In genomic region chr22:39479254-39479653, GRCh38 we compare ENCODE assay signal across 17 cellular contexts. TPM values are rescaled to one million over a fixed set of nuclear protein-coding genes. Genes with fewer than 3 reads are reported as not detected.
DNase-seq lines count a peak whose midpoint lies in the region; ATAC-seq, FAIRE-seq and TF ChIP-seq lines count a peak whose summit lies in the region.
"Had no signal": no experiment of that assay in that cellular context is flagged by ENCODE, and none has a peak within 500 bp of the region (broad histone marks: within the 10 kb centered on the region; RNA-seq: fewer than 3 reads in every experiment).

No MANE protein-coding gene starts in this region.

- no peak overlapping the region for H3K4me2 ChIP-seq in HCT116 (ENCODE audit: low read length)
- no peak overlapping the region for H3K4me2 ChIP-seq in K562 (ENCODE audit: insufficient read depth, low read length)

- H3K4me1 Mint-ChIP-seq in memory B cell, result peaks cover 10% of the 10 kb centered on the region
- H3K4me1 Mint-ChIP-seq: CD4-positive, alpha-beta memory T cell had no signal

- no peak for FAIRE-seq in K562 (lab: Jason Lieb, UNC)
- FAIRE-seq: GM12892, H1 had no signal

- H3K27me3 Mint-ChIP-seq in memory B cell, result no peaks in the 10 kb centered on the region

- POLR2A ChIA-PET in HCT116 (lab: Charles Lee) (interaction anchor here (0.7 kb wide), 1 partner anchor 47 kb away, joined by 4 read pairs; no protein-coding TSS in a partner anchor), K562 (lab: Yijun Ruan, JAX) (interaction anchor here (0.9 to 1.1 kb wide), 2 partner anchors 8 to 160 kb away, joined by 3 to 4 read pairs; partner anchors contain the start of gene RPL3)

- H3K36me3 ChIP-seq in HCT116 (ENCODE audit: control insufficient read depth in 1 of 2, insufficient read depth in 2 of 2, low read length in 2 of 2) (no peaks in the 10 kb centered on the region), K562 (ENCODE audit: control insufficient read depth, insufficient read depth, low read length) (peaks cover 9% of the 10 kb centered on the region; the same call in 2 of the 3 replicates), colonic mucosa (no peaks in the 10 kb centered on the region)

- no peak for DNase-seq in HCT116 (ENCODE audit: low read depth, low spot score)
- peak in 1 of 4 experiments; percentile 41 for DNase-seq in K562 (ENCODE audit: extremely low read depth in 1 of 4, low spot score in 3 of 4)
- DNase-seq in memory B cell (ENCODE audit: low spot score in 2 of 2), result no peak
- DNase-seq in colonic mucosa, result no peak
- DNase-seq in UCSD-AML1 (lab: John Stamatoyannopoulos, UW; ENCODE audit: unreplicated experiment), result no peak
- DNase-seq: C1 segment of cervical spinal cord; Calu3; CD4-positive, alpha-beta memory T cell; COR-L47; DMS79 treated with DMSO at 0.1 percent for 48 hours; GF-D8; GM23248; H9; HFFc6 had no signal

- H3K9me1 ChIP-seq in K562 (ENCODE audit: control insufficient read depth, insufficient read depth, low read length), result no peaks in the 10 kb centered on the region

- H3K9me3 ChIP-seq in HCT116 (ENCODE audit: control insufficient read depth in 1 of 2, insufficient read depth in 1 of 2, low read depth in 1 of 2, low read length in 2 of 2), result no peaks in the 10 kb centered on the region
- no peaks in the 10 kb centered on the region for H3K9me3 ChIP-seq in K562 (replicated peaks; ENCODE audit: control insufficient read depth, insufficient read depth, low read depth, low read length)
- H3K9me3 ChIP-seq in colonic mucosa, result no peaks in the 10 kb centered on the region

- in situ Hi-C loops in K562 (cut with MboI), result no loop called here

- CTCF ChIA-PET in HCT116 (lab: Charles Lee) (no interaction called here), K562 (lab: Yijun Ruan, JAX; ENCODE audit: low intra/inter-chr PET ratio) (no interaction called here)

- H3K36me3 Mint-ChIP-seq in memory B cell, result peaks cover 8% of the 10 kb centered on the region
- H3K36me3 Mint-ChIP-seq: CD4-positive, alpha-beta memory T cell had no signal

- no peaks in the 10 kb centered on the region for H3K9me2 ChIP-seq in HCT116 (ENCODE audit: insufficient read depth)

- TF ChIP-seq RAD21 in HCT116 (IDR thresholded peaks at IDR 0.05; ENCODE audit: low read depth) (no peak), K562 (CRISPR knock-in tag; conservative IDR thresholded peaks at IDR 0.05 in 1 of 2, IDR thresholded peaks at IDR 0.05 in 1 of 2) (no peak)

- H3K4me3 Mint-ChIP-seq in memory B cell, result no peak overlapping the region
- H3K4me3 Mint-ChIP-seq: CD4-positive, alpha-beta memory T cell; H9; HFFc6 had no signal

- TF ChIP-seq EP300 in K562 (IDR thresholded peaks at IDR 0.05; ENCODE audit: low read length), result no peak

- no peaks in the 10 kb centered on the region for H4K20me1 ChIP-seq in HCT116 (ENCODE audit: insufficient read depth)
- H4K20me1 ChIP-seq in K562 (replicated peaks; ENCODE audit: control insufficient read depth, insufficient read depth, low read length), result no peaks in the 10 kb centered on the region

- H3K9ac ChIP-seq in HCT116 (ENCODE audit: low read length), result no peak overlapping the region
- H3K9ac ChIP-seq in K562 (ENCODE audit: insufficient read depth in 1 of 2, low read depth in 2 of 2, low read length in 2 of 2), result no peak overlapping the region; a peak in 1 of 4 replicates
- no peak overlapping the region for H3K9ac ChIP-seq in colonic mucosa (ENCODE audit: low read depth in 2 of 2, low read length in 2 of 2)
- H3K9ac ChIP-seq: GM23248 had no signal

- H2AFZ ChIP-seq in HCT116 (ENCODE audit: low read depth, low read length, poor library complexity, severe bottlenecking), result no peak overlapping the region
- H2AFZ ChIP-seq in K562 (ENCODE audit: low read depth, low read length), result no peak overlapping the region
- H2AFZ ChIP-seq: GM23248 had no signal

- no peaks in the 10 kb centered on the region for H3K4me1 ChIP-seq in HCT116 (ENCODE audit: control insufficient read depth in 1 of 2, insufficient read depth in 2 of 2, low read length in 2 of 2)
- peaks cover 8 to 52% of the 10 kb centered on the region in 2 experiments; a peak in 4 of 5 replicates for H3K4me1 ChIP-seq in K562 (replicated peaks in 1 of 2; ENCODE audit: control insufficient read depth in 2 of 2, insufficient read depth in 2 of 2, low read length in 2 of 2)
- H3K4me1 ChIP-seq in colonic mucosa, result peaks cover 11% of the 10 kb centered on the region

- H3K9me3 Mint-ChIP-seq in memory B cell, result no peaks in the 10 kb centered on the region
- H3K9me3 Mint-ChIP-seq: CD4-positive, alpha-beta memory T cell; H9; HFFc6 had no signal

- H3K4me3 ChIP-seq in HCT116 (replicated peaks in 1 of 2; ENCODE audit: low read depth in 1 of 2, low read length in 2 of 2) (no peak overlapping the region), K562 (no peak overlapping the region), colonic mucosa (no peak overlapping the region)
- H3K4me3 ChIP-seq: GM23248 had no signal

- H3K79me2 ChIP-seq in HCT116 (ENCODE audit: insufficient read depth, low read length), result no peaks in the 10 kb centered on the region
- H3K79me2 ChIP-seq in K562 (ENCODE audit: control insufficient read depth, insufficient read depth, low read length), result peaks cover 23% of the 10 kb centered on the region

- WGBS in K562 (ENCODE audit: insufficient coverage, low coverage, missing lambda C conversion rate), result 57% methylated on average over 3 of the region's 3 CpGs

- TF ChIP-seq POLR2A in HCT116 (IDR thresholded peaks at IDR 0.05; ENCODE audit: borderline replicate concordance, extremely low read depth, insufficient read depth, insufficient read length) (no peak), K562 (conservative IDR thresholded peaks at IDR 0.05) (no peak)

- intact Hi-C loops in HCT116 (cut with micrococcal nuclease), result no loop called here
- intact Hi-C loops in K562 (cut with micrococcal nuclease), result no loop called here
- intact Hi-C loops in colonic mucosa (cut with DNase I), result no loop called here

- BruUV-seq in HCT116 (replicated peaks; lab: Mats Ljungman, UMichigan) (no TSS peak), K562 (replicated peaks; lab: Mats Ljungman, UMichigan) (no TSS peak)

- peak overlapping the region; percentile 16 for H3K27ac Mint-ChIP-seq in memory B cell
- H3K27ac Mint-ChIP-seq: CD4-positive, alpha-beta memory T cell; H9; HFFc6 had no signal

- H3K27ac ChIP-seq in HCT116 (ENCODE audit: low read depth, low read length), result no peak overlapping the region
- H3K27ac ChIP-seq in K562 (ENCODE audit: extremely low read depth, low read depth, low read length), result no peak overlapping the region
- H3K27ac ChIP-seq in colonic mucosa, result no peak overlapping the region
- H3K27ac ChIP-seq: GM23248 had no signal

- ATAC-seq in HCT116, result 0 out of 2 replicates have a peak, but pooled peaks have one; percentile 18
- 0 out of 3 replicates have a peak, but pooled peaks have one; percentile 19 for ATAC-seq in K562
- ATAC-seq in memory B cell (ENCODE audit: low read depth), result no peak
- ATAC-seq in GM21447 (IDR thresholded peaks at IDR 0.05; ENCODE audit: unreplicated experiment), result no peak

- RAD21 ChIA-PET in HCT116 (lab: Charles Lee; ENCODE audit: low non-redundant PET in 1 of 2, low total read pairs in 2 of 2, uncharacterized antibody in 2 of 2, unreplicated experiment in 2 of 2), result no interaction called here

- H3K27me3 ChIP-seq in HCT116 (ENCODE audit: insufficient read depth, low read length), result no peaks in the 10 kb centered on the region
- H3K27me3 ChIP-seq in K562 (ENCODE audit: control insufficient read depth in 2 of 2, insufficient read depth in 2 of 2, low read length in 2 of 2), result no peaks in the 10 kb centered on the region
- no peaks in the 10 kb centered on the region for H3K27me3 ChIP-seq in colonic mucosa

- TF ChIP-seq CTCF in HCT116 (IDR thresholded peaks at IDR 0.05 in 2 of 3, conservative IDR thresholded peaks at IDR 0.05 in 1 of 3; ENCODE audit: borderline replicate concordance in 1 of 3, insufficient read depth in 1 of 3, low read depth in 2 of 3, low read length in 2 of 3) (no peak), K562 (IDR thresholded peaks at IDR 0.05 in 2 of 3, conservative IDR thresholded peaks at IDR 0.05 in 1 of 3; ENCODE audit: insufficient read depth in 2 of 3, low read depth in 1 of 3, low read length in 3 of 3) (no peak), colonic mucosa (IDR thresholded peaks at IDR 0.05) (no peak)

RNA-seq across cellular contexts. Expression of gene MGAT3, which starts 22.4 kb away (rescaled TPM):
- total RNA-seq in HCT116 (2021; ENCODE audit: unreplicated experiment) (0.20 TPM), K562 (2014; rRNA removed) (4.6 and 5.7 TPM in 2 replicates), K562 (2014; rRNA removed; fragmentation: Illumina TruSeq; extraction: Trizol) (2.8 and 3.5 TPM in 2 replicates), K562 (2015; rRNA removed; fragmentation: Illumina TruSeq; extraction: Trizol) (4.3 and 4.6 TPM in 2 replicates), K562 (2021) (11.4 and 11.5 TPM in 2 replicates), colonic mucosa (10 to 100 TPM in 1 of 2 donors, 1 to 10 TPM in 1; 8.9 to 19.1 TPM)
- polyA plus RNA-seq in HCT116 (2012), result not detected in 2 replicates
- 6.4 and 13.2 TPM in 2 replicates for total RNA-seq in K562 (2011; cell fraction: chromatin; rRNA removed; ENCODE audit: low replicate concordance)
- total RNA-seq in K562 (2011; cell fraction: nucleolus; rRNA removed), result 12.2 and 15.0 TPM in 2 replicates
- 10.2 and 10.6 TPM in 2 replicates for total RNA-seq in K562 (2011; cell fraction: nucleoplasm; rRNA removed)
- polyA plus RNA-seq in K562 (2011; rRNA removed) (6.6 and 6.8 TPM in 2 replicates), K562 (2014; fragmentation: Illumina TruSeq; extraction: Trizol) (4.2 and 5.4 TPM in 2 replicates), K562 (2014; fragmentation: Nextera tagmentation; extraction: Ambion mirVana) (under 1 TPM; 0.10 to 0.18 TPM), K562 (2014; rRNA removed) (6.0 and 7.0 TPM in 2 replicates)
- 8.2 and 17.9 TPM in 2 replicates for polyA plus RNA-seq in K562 (2011; cell fraction: cytosol; rRNA removed)
- polyA plus RNA-seq in K562 (2011; cell fraction: nucleus; rRNA removed), result 6.0 and 12.6 TPM in 2 replicates
- 4.6 and 7.2 TPM in 2 replicates for polyA plus RNA-seq in K562 (2012)
- polyA minus RNA-seq in K562 (2011; rRNA and poly(A)+ RNA removed), result 10.3 and 15.4 TPM in 2 replicates
- polyA minus RNA-seq in K562 (2011; cell fraction: cytosol; rRNA and poly(A)+ RNA removed), result 18.6 and 19.4 TPM in 2 replicates
- polyA minus RNA-seq in K562 (2011; cell fraction: nucleus; rRNA and poly(A)+ RNA removed), result 4.6 and 5.1 TPM in 2 replicates
- total RNA-seq: GM23248, HFFc6 had no signal
- polyA plus RNA-seq: CD4-positive, alpha-beta memory T cell; GM23248 had no signal

RNA-seq across cellular contexts. Expression of gene MIEF1, which starts 22.8 kb away (rescaled TPM):
- 42.8 TPM for total RNA-seq in HCT116 (2021; ENCODE audit: unreplicated experiment)
- 23.4 and 23.7 TPM in 2 replicates for polyA plus RNA-seq in HCT116 (2012)
- 31.0 and 48.3 TPM in 2 replicates for total RNA-seq in K562 (2011; cell fraction: chromatin; rRNA removed; ENCODE audit: low replicate concordance)
- total RNA-seq in K562 (2011; cell fraction: nucleolus; rRNA removed), result 30.9 and 36.7 TPM in 2 replicates
- total RNA-seq in K562 (2011; cell fraction: nucleoplasm; rRNA removed), result 33.9 and 34.4 TPM in 2 replicates
- 25.5 and 28.3 TPM in 2 replicates for total RNA-seq in K562 (2014; rRNA removed)
- 28.6 and 29.0 TPM in 2 replicates for total RNA-seq in K562 (2014; rRNA removed; fragmentation: Illumina TruSeq; extraction: Trizol)
- total RNA-seq in K562 (2015; rRNA removed; fragmentation: Illumina TruSeq; extraction: Trizol), result 26.8 and 27.1 TPM in 2 replicates
- total RNA-seq in K562 (2021), result 51.8 and 54.3 TPM in 2 replicates
- polyA plus RNA-seq in K562 (2011; rRNA removed), result 20.0 and 21.7 TPM in 2 replicates
- polyA plus RNA-seq in K562 (2011; cell fraction: cytosol; rRNA removed), result 23.2 and 29.6 TPM in 2 replicates
- polyA plus RNA-seq in K562 (2011; cell fraction: nucleus; rRNA removed), result 13.3 and 18.3 TPM in 2 replicates
- polyA plus RNA-seq in K562 (2012), result 23.3 and 33.4 TPM in 2 replicates
- 37.7 and 40.8 TPM in 2 replicates for polyA plus RNA-seq in K562 (2014; fragmentation: Illumina TruSeq; extraction: Trizol)
- 10 to 100 TPM; 10.9 to 13.1 TPM for polyA plus RNA-seq in K562 (2014; fragmentation: Nextera tagmentation; extraction: Ambion mirVana)
- 23.6 and 29.1 TPM in 2 replicates for polyA plus RNA-seq in K562 (2014; rRNA removed)
- 31.6 and 37.3 TPM in 2 replicates for polyA minus RNA-seq in K562 (2011; rRNA and poly(A)+ RNA removed)
- 23.3 and 24.0 TPM in 2 replicates for polyA minus RNA-seq in K562 (2011; cell fraction: cytosol; rRNA and poly(A)+ RNA removed)
- polyA minus RNA-seq in K562 (2011; cell fraction: nucleus; rRNA and poly(A)+ RNA removed), result 13.6 and 15.8 TPM in 2 replicates
- 10 to 100 TPM; 28.6 to 36.6 TPM for total RNA-seq in colonic mucosa

RNA-seq across cellular contexts. Expression of gene ATF4, which starts 41.1 kb away (rescaled TPM):
- total RNA-seq in HCT116 (2021; ENCODE audit: unreplicated experiment) (608 TPM), K562 (2014; rRNA removed) (311 and 355 TPM in 2 replicates), K562 (2014; rRNA removed; fragmentation: Illumina TruSeq; extraction: Trizol) (320 and 405 TPM in 2 replicates), K562 (2015; rRNA removed; fragmentation: Illumina TruSeq; extraction: Trizol) (153 and 156 TPM in 2 replicates), K562 (2021) (308 and 361 TPM in 2 replicates), colonic mucosa (100 to 1,000 TPM; 279 to 302 TPM)
- 588 and 690 TPM in 2 replicates for polyA plus RNA-seq in HCT116 (2012)
- 183 and 296 TPM in 2 replicates for total RNA-seq in K562 (2011; cell fraction: chromatin; rRNA removed; ENCODE audit: low replicate concordance)
- total RNA-seq in K562 (2011; cell fraction: nucleolus; rRNA removed), result 255 and 271 TPM in 2 replicates
- total RNA-seq in K562 (2011; cell fraction: nucleoplasm; rRNA removed), result 227 and 246 TPM in 2 replicates
- polyA plus RNA-seq in K562 (2011; rRNA removed) (669 and 756 TPM in 2 replicates), K562 (2014; fragmentation: Illumina TruSeq; extraction: Trizol) (528 and 598 TPM in 2 replicates), K562 (2014; fragmentation: Nextera tagmentation; extraction: Ambion mirVana) (100 to 1,000 TPM in 1 of 2 experiments, 10 to 100 TPM in 1; 93.1 to 125 TPM), K562 (2014; rRNA removed) (638 and 723 TPM in 2 replicates)
- 757 and 998 TPM in 2 replicates for polyA plus RNA-seq in K562 (2011; cell fraction: cytosol; rRNA removed)
- polyA plus RNA-seq in K562 (2011; cell fraction: nucleus; rRNA removed), result 651 and 768 TPM in 2 replicates
- 264 and 832 TPM in 2 replicates for polyA plus RNA-seq in K562 (2012)
- polyA minus RNA-seq in K562 (2011; rRNA and poly(A)+ RNA removed), result 190 and 217 TPM in 2 replicates
- polyA minus RNA-seq in K562 (2011; cell fraction: cytosol; rRNA and poly(A)+ RNA removed), result 89.9 and 115 TPM in 2 replicates
- polyA minus RNA-seq in K562 (2011; cell fraction: nucleus; rRNA and poly(A)+ RNA removed), result 99.2 and 197 TPM in 2 replicates

RNA-seq across cellular contexts. Expression of gene RPS19BP1, which starts 53.3 kb away (rescaled TPM):
- total RNA-seq in HCT116 (2021; ENCODE audit: unreplicated experiment), result 80.4 TPM
- polyA plus RNA-seq in HCT116 (2012), result 69.1 and 86.9 TPM in 2 replicates
- 27.9 and 59.9 TPM in 2 replicates for total RNA-seq in K562 (2011; cell fraction: chromatin; rRNA removed; ENCODE audit: low replicate concordance)
- total RNA-seq in K562 (2011; cell fraction: nucleolus; rRNA removed), result 57.2 and 59.7 TPM in 2 replicates
- total RNA-seq in K562 (2011; cell fraction: nucleoplasm; rRNA removed), result 42.7 and 46.9 TPM in 2 replicates
- total RNA-seq in K562 (2014; rRNA removed), result 223 and 264 TPM in 2 replicates
- total RNA-seq in K562 (2014; rRNA removed; fragmentation: Illumina TruSeq; extraction: Trizol), result 33.0 and 44.9 TPM in 2 replicates
- 84.3 and 93.3 TPM in 2 replicates for total RNA-seq in K562 (2015; rRNA removed; fragmentation: Illumina TruSeq; extraction: Trizol)
- total RNA-seq in K562 (2021), result 109 and 110 TPM in 2 replicates
- polyA plus RNA-seq in K562 (2011; rRNA removed), result 75.6 and 90.4 TPM in 2 replicates
- 89.9 and 177 TPM in 2 replicates for polyA plus RNA-seq in K562 (2011; cell fraction: cytosol; rRNA removed)
- 53.3 and 77.5 TPM in 2 replicates for polyA plus RNA-seq in K562 (2011; cell fraction: nucleus; rRNA removed)
- polyA plus RNA-seq in K562 (2012), result 85.4 and 89.3 TPM in 2 replicates
- 29.0 and 64.7 TPM in 2 replicates for polyA plus RNA-seq in K562 (2014; fragmentation: Illumina TruSeq; extraction: Trizol)
- 1 to 10 TPM; 3.0 to 8.2 TPM for polyA plus RNA-seq in K562 (2014; fragmentation: Nextera tagmentation; extraction: Ambion mirVana)
- 216 and 229 TPM in 2 replicates for polyA plus RNA-seq in K562 (2014; rRNA removed)
- polyA minus RNA-seq in K562 (2011; rRNA and poly(A)+ RNA removed), result 12.0 and 12.6 TPM in 2 replicates
- polyA minus RNA-seq in K562 (2011; cell fraction: cytosol; rRNA and poly(A)+ RNA removed), result 14.5 and 18.6 TPM in 2 replicates
- 16.3 and 27.0 TPM in 2 replicates for polyA minus RNA-seq in K562 (2011; cell fraction: nucleus; rRNA and poly(A)+ RNA removed)
- 100 to 1,000 TPM in 1 of 2 donors, 10 to 100 TPM in 1; 61.4 to 111 TPM for total RNA-seq in colonic mucosa

Comparison
In these comparisons a context has a peak if more than half of its experiments do, and no peak if none do; other contexts are left out.
1. ATAC-seq: peak in HCT116 (single experiment) and K562 (single experiment); none in memory B cell (single experiment) and GM21447 (single experiment).